21 cellular contexts compared by ENCODE assay signal in the genomic region with DNA sequence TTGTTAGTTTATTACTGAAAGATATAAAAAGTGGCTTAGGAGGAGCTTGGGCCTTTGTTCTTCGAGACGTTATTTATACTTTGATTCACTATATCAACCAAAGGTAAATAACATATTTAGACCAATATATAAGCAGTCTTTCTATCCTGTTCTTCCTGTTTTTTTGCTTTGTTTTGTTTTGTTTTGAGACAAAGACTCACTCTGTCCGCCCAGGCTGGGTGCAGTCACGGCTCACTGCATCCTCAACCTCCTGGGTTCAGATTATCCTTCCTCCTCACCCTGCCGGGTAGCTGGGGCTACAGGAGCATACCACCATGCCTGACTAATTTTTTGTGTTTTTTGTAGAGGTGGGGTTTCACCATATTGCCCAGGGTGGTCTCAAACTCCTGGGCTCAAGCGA.
A peak's percentile ranks its signal among the peaks of the same experiment; 100 is the strongest.
DNase-seq lines count a peak whose midpoint lies in the region; ATAC-seq and TF ChIP-seq lines count a peak whose summit lies in the region.
"Had no signal": no experiment of that assay in that cellular context is flagged by ENCODE, and none has a peak within 500 bp of the region (broad histone marks: within the 10 kb centered on the region; RNA-seq: fewer than 3 reads in every experiment).

No MANE protein-coding gene starts in this region.

- H3K4me3 Mint-ChIP-seq in CD4-positive, alpha-beta T cell = no peak overlapping the region
- peak overlapping the region in 1 of 10 donors; percentile 21 for H3K4me3 Mint-ChIP-seq in naive thymus-derived CD4-positive, alpha-beta T cell
- no peak overlapping the region for H3K4me3 Mint-ChIP-seq in HFFc6
- H3K4me3 Mint-ChIP-seq: activated CD4-positive, alpha-beta T cell treated with anti-CD3 and anti-CD28 coated beads, Interleukin-2, amount 10 ng/mL, durations not matched to agents 7 days and 5 days; immature natural killer cell; mesothelial cell of epicardium had no signal

- DNase-seq in CD4-positive, alpha-beta T cell = no peak
- DNase-seq in NCI-H2029 treated with DMSO at 0.1 percent for 48 hours (lab: John Stamatoyannopoulos, UW) = peak; percentile 2
- DNase-seq in naive thymus-derived CD4-positive, alpha-beta T cell = no peak
- DNase-seq in activated CD4-positive, alpha-beta T cell treated with anti-CD3 and anti-CD28 coated beads, Interleukin-2, amount 50 U/mL, for 4 hours = no peak
- DNase-seq in HFFc6 = no peak
- DNase-seq in NAMALWA (ENCODE audit: low spot score) = no peak
- no peak for DNase-seq in EL
- DNase-seq: activated CD4-positive, alpha-beta T cell treated with anti-CD3 and anti-CD28 coated beads, Interleukin-2, amount 10 ng/mL, durations not matched to agents 7 days and 5 days; activated effector memory CD4-positive, alpha-beta T cell treated with Interleukin-2 at 50 U/mL for 16 hours; AML-193; body of pancreas; effector CD4-positive, alpha-beta T cell; foreskin keratinocyte; immature natural killer cell; MG63; NCI-H446 treated with DMSO at 0.1 percent for 48 hours; stimulated activated naive CD4-positive, alpha-beta T cell; T-helper 2 cell had no signal

- H3K4me1 Mint-ChIP-seq in CD4-positive, alpha-beta T cell (ENCODE audit: low read depth) = peaks cover 31% of the 10 kb centered on the region
- H3K4me1 Mint-ChIP-seq in naive thymus-derived CD4-positive, alpha-beta T cell = peaks cover 0 to 44% (median 23%) of the 10 kb centered on the region in 7 donors
- no peaks in the 10 kb centered on the region for H3K4me1 Mint-ChIP-seq in HFFc6 (ENCODE audit: low read depth)
- H3K4me1 Mint-ChIP-seq: activated CD4-positive, alpha-beta T cell treated with anti-CD3 and anti-CD28 coated beads, Interleukin-2, amount 10 ng/mL, durations not matched to agents 7 days and 5 days; mesothelial cell of epicardium had no signal

- H3K36me3 ChIP-seq in naive thymus-derived CD4-positive, alpha-beta T cell (ENCODE audit: control insufficient read depth in 2 of 3, insufficient read depth in 3 of 3, low read length in 3 of 3) = peaks cover 20 to 83% (median 36%) of the 10 kb centered on the region in 3 experiments

- H3K27me3 Mint-ChIP-seq in CD4-positive, alpha-beta T cell = no peaks in the 10 kb centered on the region
- no peaks in the 10 kb centered on the region for H3K27me3 Mint-ChIP-seq in naive thymus-derived CD4-positive, alpha-beta T cell
- no peaks in the 10 kb centered on the region for H3K27me3 Mint-ChIP-seq in HFFc6 (ENCODE audit: insufficient read depth)
- H3K27me3 Mint-ChIP-seq: activated CD4-positive, alpha-beta T cell treated with anti-CD3 and anti-CD28 coated beads, Interleukin-2, amount 10 ng/mL, durations not matched to agents 7 days and 5 days had no signal

- H3K4me3 ChIP-seq in naive thymus-derived CD4-positive, alpha-beta T cell (ENCODE audit: low read length) = no peak overlapping the region
- H3K4me3 ChIP-seq: body of pancreas, MG63, Peyer's patch had no signal

- H3K9me3 ChIP-seq in CD4-positive, alpha-beta T cell (ENCODE audit: control insufficient read depth, low read length) = no peaks in the 10 kb centered on the region
- no peaks in the 10 kb centered on the region for H3K9me3 ChIP-seq in naive thymus-derived CD4-positive, alpha-beta T cell (ENCODE audit: control insufficient read depth in 2 of 3, low read length in 3 of 3)
- H3K9me3 ChIP-seq: body of pancreas, MG63, Peyer's patch had no signal

- no peak overlapping the region for H3K27ac ChIP-seq in CD4-positive, alpha-beta T cell (ENCODE audit: low read depth, low read length)
- H3K27ac ChIP-seq in naive thymus-derived CD4-positive, alpha-beta T cell (ENCODE audit: low read depth, low read length) = no peak overlapping the region
- H3K27ac ChIP-seq: body of pancreas, foreskin keratinocyte, Peyer's patch had no signal

- intact Hi-C loops in CD4-positive, alpha-beta T cell (cut with DNase I, micrococcal nuclease) = loop anchor here in 1 of 2 experiments (5.0 kb wide), 1 partner anchor 67 kb away; a partner anchor contains a TSS
- intact Hi-C loops in naive thymus-derived CD4-positive, alpha-beta T cell (cut with micrococcal nuclease) = loop anchor here in 1 of 2 donors (10.0 kb wide), 1 partner anchor 45 kb away; no protein-coding TSS in a partner anchor

- CTCF ChIA-PET in CD4-positive, alpha-beta T cell (lab: Charles Lee) = no interaction called here
- CTCF ChIA-PET in naive thymus-derived CD4-positive, alpha-beta T cell (lab: Charles Lee) = no interaction called here

- peak overlapping the region; percentile 42 for H3K27ac Mint-ChIP-seq in CD4-positive, alpha-beta T cell
- H3K27ac Mint-ChIP-seq in naive thymus-derived CD4-positive, alpha-beta T cell = peak overlapping the region in 8 of 9 donors; percentile 23 to 85 (median 70)
- H3K27ac Mint-ChIP-seq in HFFc6 = no peak overlapping the region
- H3K27ac Mint-ChIP-seq: activated CD4-positive, alpha-beta T cell treated with anti-CD3 and anti-CD28 coated beads, Interleukin-2, amount 10 ng/mL, durations not matched to agents 7 days and 5 days; mesothelial cell of epicardium had no signal

- no peak for ATAC-seq in CD4-positive, alpha-beta T cell (ENCODE audit: poor library complexity)
- peak; percentile 82 for ATAC-seq in GM18868 (IDR thresholded peaks at IDR 0.05; ENCODE audit: unreplicated experiment)
- ATAC-seq in naive thymus-derived CD4-positive, alpha-beta T cell = no peak
- ATAC-seq: body of pancreas, foreskin keratinocyte had no signal

- POLR2A ChIA-PET in CD4-positive, alpha-beta T cell (lab: Charles Lee) = interaction anchor here (1.1 kb wide), 1 partner anchor 45 kb away, joined by 3 read pairs; no protein-coding TSS in a partner anchor
- POLR2A ChIA-PET in naive thymus-derived CD4-positive, alpha-beta T cell (lab: Charles Lee) = interaction anchor here (2.0 to 3.9 kb wide), 2 partner anchors 53 to 67 kb away, joined by 9 to 14 read pairs; a partner anchor contains a TSS

- peaks cover 91% of the 10 kb centered on the region for H3K36me3 Mint-ChIP-seq in CD4-positive, alpha-beta T cell (ENCODE audit: low read depth)
- H3K36me3 Mint-ChIP-seq in naive thymus-derived CD4-positive, alpha-beta T cell = peaks cover 10 to 40% (median 35%) of the 10 kb centered on the region in 5 donors
- H3K36me3 Mint-ChIP-seq in HFFc6 (ENCODE audit: low read depth) = peaks cover 18% of the 10 kb centered on the region

- H3K9me3 Mint-ChIP-seq in CD4-positive, alpha-beta T cell = no peaks in the 10 kb centered on the region
- no peaks in the 10 kb centered on the region for H3K9me3 Mint-ChIP-seq in naive thymus-derived CD4-positive, alpha-beta T cell
- H3K9me3 Mint-ChIP-seq in HFFc6 = no peaks in the 10 kb centered on the region
- H3K9me3 Mint-ChIP-seq: activated CD4-positive, alpha-beta T cell treated with anti-CD3 and anti-CD28 coated beads, Interleukin-2, amount 10 ng/mL, durations not matched to agents 7 days and 5 days; immature natural killer cell; mesothelial cell of epicardium had no signal

- H3K27me3 ChIP-seq in CD4-positive, alpha-beta T cell (ENCODE audit: control insufficient read depth, insufficient read depth, low read length) = no peaks in the 10 kb centered on the region
- no peaks in the 10 kb centered on the region for H3K27me3 ChIP-seq in naive thymus-derived CD4-positive, alpha-beta T cell (ENCODE audit: control insufficient read depth in 2 of 2, insufficient read depth in 2 of 2, low read length in 2 of 2)
- H3K27me3 ChIP-seq: body of pancreas, foreskin keratinocyte, MG63, Peyer's patch had no signal

- no peak for TF ChIP-seq CTCF in CD4-positive, alpha-beta T cell (IDR thresholded peaks at IDR 0.05)
- TF ChIP-seq CTCF in HFFc6 (IDR thresholded peaks at IDR 0.05) = no peak

- H3K4me1 ChIP-seq in naive thymus-derived CD4-positive, alpha-beta T cell (ENCODE audit: control insufficient read depth in 2 of 2, insufficient read depth in 2 of 2, low read length in 2 of 2) = no peaks in the 10 kb centered on the region
- H3K4me1 ChIP-seq: body of pancreas, foreskin keratinocyte, Peyer's patch had no signal
